8 cellular contexts compared by ENCODE assay signal in genomic region chr1:240946926-240947325, GRCh38.
DNase-seq lines count a peak whose midpoint lies in the region; ATAC-seq and TF ChIP-seq lines count a peak whose summit lies in the region.

No MANE protein-coding gene starts in this region.

- H3K9me2 ChIP-seq in HCT116 (ENCODE audit: insufficient read depth) = no peaks in the 10 kb centered on the region

- H3K9ac ChIP-seq in HCT116 (ENCODE audit: low read length) = no peak overlapping the region

- no peaks in the 10 kb centered on the region for H4K20me1 ChIP-seq in HCT116 (ENCODE audit: insufficient read depth)

- H3K9me3 Mint-ChIP-seq in CD4-positive, alpha-beta T cell = no peaks in the 10 kb centered on the region

- H3K36me3 ChIP-seq in HCT116 (ENCODE audit: control insufficient read depth in 1 of 2, insufficient read depth in 2 of 2, low read length in 2 of 2) = no peaks in the 10 kb centered on the region

- no peak overlapping the region for H2AFZ ChIP-seq in HCT116 (ENCODE audit: low read depth, low read length, poor library complexity, severe bottlenecking)

- TF ChIP-seq POLR2A in HCT116 (IDR thresholded peaks at IDR 0.05; ENCODE audit: borderline replicate concordance, extremely low read depth, insufficient read depth, insufficient read length) (no peak), erythroblast (IDR thresholded peaks at IDR 0.05; ENCODE audit: low read length) (no peak)

- RAD21 ChIA-PET in HCT116 (lab: Charles Lee; ENCODE audit: low non-redundant PET in 1 of 2, low total read pairs in 2 of 2, uncharacterized antibody in 2 of 2, unreplicated experiment in 2 of 2) = no interaction called here

- H3K9me3 ChIP-seq in HCT116 (ENCODE audit: control insufficient read depth in 1 of 2, insufficient read depth in 1 of 2, low read depth in 1 of 2, low read length in 2 of 2) = peaks cover 0 to 2% of the 10 kb centered on the region in 2 experiments; a peak in 2 of 4 replicates
- H3K9me3 ChIP-seq in CD4-positive, alpha-beta T cell (ENCODE audit: control insufficient read depth, low read length) = no peaks in the 10 kb centered on the region

- H3K79me2 ChIP-seq in HCT116 (ENCODE audit: insufficient read depth, low read length) = no peaks in the 10 kb centered on the region

- no TSS peak for BruUV-seq in HCT116 (replicated peaks; lab: Mats Ljungman, UMichigan)

- CTCF ChIA-PET in HCT116 (lab: Charles Lee) = no interaction called here
- CTCF ChIA-PET in CD4-positive, alpha-beta T cell (lab: Charles Lee) = no interaction called here

- H3K36me3 Mint-ChIP-seq in CD4-positive, alpha-beta T cell (ENCODE audit: low read depth) = no peaks in the 10 kb centered on the region

- H3K4me2 ChIP-seq in HCT116 (ENCODE audit: low read length) = no peak overlapping the region

- no peak for ATAC-seq in HCT116
- ATAC-seq in CD4-positive, alpha-beta T cell (ENCODE audit: poor library complexity) = no peak

- H3K27me3 ChIP-seq in HCT116 (ENCODE audit: insufficient read depth, low read length) = no peaks in the 10 kb centered on the region
- H3K27me3 ChIP-seq in CD4-positive, alpha-beta T cell (ENCODE audit: control insufficient read depth, insufficient read depth, low read length) = no peaks in the 10 kb centered on the region

- H3K27ac Mint-ChIP-seq in CD4-positive, alpha-beta T cell = no peak overlapping the region

- no peak overlapping the region for H3K27ac ChIP-seq in HCT116 (ENCODE audit: low read depth, low read length)
- no peak overlapping the region for H3K27ac ChIP-seq in CD4-positive, alpha-beta T cell (ENCODE audit: low read depth, low read length)

- H3K4me1 ChIP-seq in HCT116 (ENCODE audit: control insufficient read depth in 1 of 2, insufficient read depth in 2 of 2, low read length in 2 of 2) = no peaks in the 10 kb centered on the region

- H3K4me3 ChIP-seq in HCT116 (replicated peaks in 1 of 2; ENCODE audit: low read depth in 1 of 2, low read length in 2 of 2) = no peak overlapping the region

- H3K27me3 Mint-ChIP-seq in CD4-positive, alpha-beta T cell = no peaks in the 10 kb centered on the region

- TF ChIP-seq RAD21 in HCT116 (IDR thresholded peaks at IDR 0.05; ENCODE audit: low read depth) = 0 out of 2 replicates have a peak, but pooled peaks have one; percentile 5

- intact Hi-C loops in HCT116 (cut with micrococcal nuclease) = no loop called here
- intact Hi-C loops in CD4-positive, alpha-beta T cell (cut with DNase I, micrococcal nuclease) = no loop called here

- POLR2A ChIA-PET in HCT116 (lab: Charles Lee) = no interaction called here
- POLR2A ChIA-PET in CD4-positive, alpha-beta T cell (lab: Charles Lee) = no interaction called here

- no peak overlapping the region for H3K4me3 Mint-ChIP-seq in CD4-positive, alpha-beta T cell

- H3K4me1 Mint-ChIP-seq in CD4-positive, alpha-beta T cell (ENCODE audit: low read depth) = no peaks in the 10 kb centered on the region

- DNase-seq in SIG-M5 treated with dmso at 0.1 percent for 504 hours (lab: John Stamatoyannopoulos, UW; ENCODE audit: unreplicated experiment) = peak; percentile 48
- no peak for DNase-seq in SIG-M5 (lab: John Stamatoyannopoulos, UW)
- no peak for DNase-seq in HCT116 (ENCODE audit: low read depth, low spot score)
- DNase-seq in NCI-H82 treated with DMSO at 0.1 percent for 48 hours (lab: John Stamatoyannopoulos, UW; ENCODE audit: unreplicated experiment) = peak; percentile 56
- DNase-seq in erythroblast (lab: John Stamatoyannopoulos, UW) = peak; percentile 10 to 27
- DNase-seq in stromal cell of bone marrow (ENCODE audit: low read depth) = peak; percentile 43
- DNase-seq in OCI-M2 (lab: John Stamatoyannopoulos, UW; ENCODE audit: unreplicated experiment) = no peak
- DNase-seq in CD4-positive, alpha-beta T cell = no peak

- no peak for TF ChIP-seq CTCF in HCT116 (IDR thresholded peaks at IDR 0.05 in 2 of 3, conservative IDR thresholded peaks at IDR 0.05 in 1 of 3; ENCODE audit: borderline replicate concordance in 1 of 3, insufficient read depth in 1 of 3, low read depth in 2 of 3, low read length in 2 of 3)
- TF ChIP-seq CTCF in CD4-positive, alpha-beta T cell (IDR thresholded peaks at IDR 0.05) = no peak

TF ChIP-seq in HCT116, 20 proteins besides CTCF, POLR2A, EP300 and RAD21:
- TF ChIP-seq, protein P1, sequence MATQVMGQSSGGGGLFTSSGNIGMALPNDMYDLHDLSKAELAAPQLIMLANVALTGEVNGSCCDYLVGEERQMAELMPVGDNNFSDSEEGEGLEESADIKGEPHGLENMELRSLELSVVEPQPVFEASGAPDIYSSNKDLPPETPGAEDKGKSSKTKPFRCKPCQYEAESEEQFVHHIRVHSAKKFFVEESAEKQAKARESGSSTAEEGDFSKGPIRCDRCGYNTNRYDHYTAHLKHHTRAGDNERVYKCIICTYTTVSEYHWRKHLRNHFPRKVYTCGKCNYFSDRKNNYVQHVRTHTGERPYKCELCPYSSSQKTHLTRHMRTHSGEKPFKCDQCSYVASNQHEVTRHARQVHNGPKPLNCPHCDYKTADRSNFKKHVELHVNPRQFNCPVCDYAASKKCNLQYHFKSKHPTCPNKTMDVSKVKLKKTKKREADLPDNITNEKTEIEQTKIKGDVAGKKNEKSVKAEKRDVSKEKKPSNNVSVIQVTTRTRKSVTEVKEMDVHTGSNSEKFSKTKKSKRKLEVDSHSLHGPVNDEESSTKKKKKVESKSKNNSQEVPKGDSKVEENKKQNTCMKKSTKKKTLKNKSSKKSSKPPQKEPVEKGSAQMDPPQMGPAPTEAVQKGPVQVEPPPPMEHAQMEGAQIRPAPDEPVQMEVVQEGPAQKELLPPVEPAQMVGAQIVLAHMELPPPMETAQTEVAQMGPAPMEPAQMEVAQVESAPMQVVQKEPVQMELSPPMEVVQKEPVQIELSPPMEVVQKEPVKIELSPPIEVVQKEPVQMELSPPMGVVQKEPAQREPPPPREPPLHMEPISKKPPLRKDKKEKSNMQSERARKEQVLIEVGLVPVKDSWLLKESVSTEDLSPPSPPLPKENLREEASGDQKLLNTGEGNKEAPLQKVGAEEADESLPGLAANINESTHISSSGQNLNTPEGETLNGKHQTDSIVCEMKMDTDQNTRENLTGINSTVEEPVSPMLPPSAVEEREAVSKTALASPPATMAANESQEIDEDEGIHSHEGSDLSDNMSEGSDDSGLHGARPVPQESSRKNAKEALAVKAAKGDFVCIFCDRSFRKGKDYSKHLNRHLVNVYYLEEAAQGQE (IDR thresholded peaks at IDR 0.05; ENCODE audit: low read depth) = no peak
- TF ChIP-seq, protein P2, sequence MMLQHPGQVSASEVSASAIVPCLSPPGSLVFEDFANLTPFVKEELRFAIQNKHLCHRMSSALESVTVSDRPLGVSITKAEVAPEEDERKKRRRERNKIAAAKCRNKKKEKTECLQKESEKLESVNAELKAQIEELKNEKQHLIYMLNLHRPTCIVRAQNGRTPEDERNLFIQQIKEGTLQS (IDR thresholded peaks at IDR 0.05) = no peak
- TF ChIP-seq TCF7L2 (IDR thresholded peaks at IDR 0.05; ENCODE audit: borderline replicate concordance, extremely low read depth, insufficient read depth, insufficient read length) (no peak), EGR1 (IDR thresholded peaks at IDR 0.05; ENCODE audit: low read depth) (no peak), SIN3A (IDR thresholded peaks at IDR 0.05; ENCODE audit: low read depth) (no peak), ZFX (IDR thresholded peaks at IDR 0.05) (no peak), POLR2AphosphoS5 (IDR thresholded peaks at IDR 0.05; ENCODE audit: low read depth, low read length) (no peak), ELF1 (IDR thresholded peaks at IDR 0.05; ENCODE audit: borderline replicate concordance, low read depth) (no peak)

Comparison
In these comparisons a context has a peak if more than half of its experiments do, and no peak if none do; other contexts are left out.
1. DNase-seq: peak in SIG-M5 treated with dmso at 0.1 percent for 504 hours (single experiment), NCI-H82 treated with DMSO at 0.1 percent for 48 hours (single experiment), erythroblast (2 of 2) and stromal cell of bone marrow (single experiment); none in SIG-M5 (single experiment), HCT116 (single experiment), OCI-M2 (single experiment) and CD4-positive, alpha-beta T cell (0 of 10).